In the genomic region with DNA sequence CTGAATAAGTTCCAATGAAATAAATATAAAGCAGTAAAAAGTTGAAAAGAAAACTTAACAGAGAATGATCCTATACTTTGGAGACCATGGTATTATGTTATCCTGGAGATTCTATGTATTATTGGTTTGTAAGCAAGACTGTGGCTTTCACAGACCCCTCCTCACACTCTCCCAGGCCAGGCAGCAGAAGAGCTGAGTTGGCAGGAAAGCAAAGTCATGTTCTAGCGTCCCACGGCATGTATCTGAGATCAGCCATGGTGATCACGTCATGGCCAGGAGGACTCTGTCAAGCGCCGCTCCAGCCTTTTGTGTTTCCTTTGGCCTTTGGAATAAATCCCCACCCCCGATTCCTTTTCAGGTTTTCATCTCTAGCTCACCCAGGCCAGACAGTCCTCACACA, we compare ENCODE assay signal across 30 cellular contexts. TPM values are rescaled to one million over a fixed set of nuclear protein-coding genes. Genes with fewer than 3 reads are reported as not detected.
"Had no signal": no experiment of that assay in that cellular context is flagged by ENCODE, and none has a peak within 500 bp of the region (broad histone marks: within the 10 kb centered on the region; RNA-seq: fewer than 3 reads in every experiment).

No MANE protein-coding gene starts in this region.

- H3K9me3 ChIP-seq: stomach, suprapubic skin, testis, thoracic aorta, thyroid gland, tibial artery, tibial nerve, transverse colon, upper lobe of left lung, upper lobe of right lung, vagina had no signal

- H3K27ac ChIP-seq: stomach, suprapubic skin, testis, thoracic aorta, thyroid gland, tibial artery, tibial nerve, transverse colon, upper lobe of left lung, upper lobe of right lung, vagina had no signal

- H3K27me3 ChIP-seq: stomach, suprapubic skin, testis, thyroid gland, tibial artery, tibial nerve, transverse colon, upper lobe of left lung, upper lobe of right lung, vagina had no signal

- H3K4me1 ChIP-seq: testis had no signal

- H3K36me3 ChIP-seq: stomach, suprapubic skin, thoracic aorta, thyroid gland, tibial artery, tibial nerve, transverse colon, upper lobe of left lung, upper lobe of right lung, vagina had no signal

- DNase-seq: stimulated activated CD4-positive, alpha-beta T cell treated with anti-CD3 and anti-CD28 coated beads, Interleukin-2, amount 100 ng/mL, for 24 hours; stimulated activated CD4-positive, alpha-beta T cell treated with anti-CD3 and anti-CD28 coated beads, Interleukin-2, amount 100 ng/mL, for 48 hours; stimulated activated CD4-positive, alpha-beta T cell treated with anti-CD3 and anti-CD28 coated beads, Interleukin-4, amount 100 ng/mL, for 1 hour; stimulated activated CD4-positive, alpha-beta T cell treated with anti-CD3 and anti-CD28 coated beads, Interleukin-4, amount 100 ng/mL, for 24 hours; stimulated activated CD4-positive, alpha-beta T cell treated with anti-CD3 and anti-CD28 coated beads, Interleukin-4, amount 100 ng/mL, for 4 hours; stimulated activated CD8-positive, alpha-beta memory T cell treated with anti-CD3 and anti-CD28 coated beads, Interleukin-4, amount 100 ng/mL, for 48 hours; stimulated activated naive B cell treated with anti-CD40 and anti-IgM and Interleukin-4, amounts not matched to agents 10 μg/mL and 1 μg/mL and 100 μg/mL, for 72 hours; stimulated activated naive CD4-positive, alpha-beta T cell; stimulated activated naive CD4-positive, alpha-beta T cell treated with Interleukin-2 at 50 U/mL for 16 hours; stimulated activated naive CD8-positive, alpha-beta T cell treated with anti-CD3 and anti-CD28 coated beads, Interleukin-15, amount 100 ng/mL, for 72 hours; stimulated activated naive CD8-positive, alpha-beta T cell treated with anti-CD3 and anti-CD28 coated beads, Interleukin-15, Interleukin-2, amounts not matched to agents 100 U/mL and 50 U/mL, for 24 hours; stomach; substantia nigra; testis; thyroid gland; tibial artery; transverse colon; trophoblast cell; upper lobe of left lung; upper lobe of right lung had no signal

- ATAC-seq: stimulated activated effector memory CD8-positive, alpha-beta T cell treated with anti-CD3 and anti-CD28 coated beads, Interleukin-12 subunit alpha, Interleukin-12 subunit beta, amount 100 ng/mL, for 72 hours; stimulated activated memory B cell treated with anti-CD40 and anti-IgM and Interleukin-4, amounts not matched to agents 10 μg/mL and 1 μg/mL and 100 μg/mL, for 72 hours; stimulated activated naive B cell treated with anti-CD40 and anti-IgM and Interleukin-4, amounts not matched to agents 10 μg/mL and 1 μg/mL and 100 μg/mL, for 72 hours; stimulated activated naive CD8-positive, alpha-beta T cell treated with anti-CD3 and anti-CD28 coated beads, Interleukin-15, amount 100 ng/mL, for 72 hours; stimulated activated naive CD8-positive, alpha-beta T cell treated with anti-CD3 and anti-CD28 coated beads, Interleukin-15, Interleukin-2, amounts not matched to agents 100 U/mL and 50 U/mL, for 24 hours; upper lobe of right lung had no signal

- H3K4me3 ChIP-seq: stomach, suprapubic skin, testis, thoracic aorta, thyroid gland, tibial artery, tibial nerve, transverse colon, upper lobe of left lung, upper lobe of right lung, vagina had no signal

RNA-seq across cellular contexts. Expression of a gene that starts 39.0 kb away (rescaled TPM):
- total RNA-seq: stomach, subcutaneous adipose tissue, suprapubic skin, temporal lobe, testis, thoracic aorta, thyroid gland, tibial nerve, transverse colon, upper lobe of left lung, upper lobe of right lung, ureter, vagina had no signal
- polyA plus RNA-seq: stomach, urinary bladder had no signal
